Comparison of ENCODE assay signal across 12 cellular contexts in genomic region chr6:80210618-80211017, GRCh38.
DNase-seq lines count a peak whose midpoint lies in the region; ATAC-seq, FAIRE-seq and TF ChIP-seq lines count a peak whose summit lies in the region.
"Had no signal": no experiment of that assay in that cellular context is flagged by ENCODE, and none has a peak within 500 bp of the region (broad histone marks: within the 10 kb centered on the region; RNA-seq: fewer than 3 reads in every experiment).

No MANE protein-coding gene starts in this region.

- intact Hi-C loops in ascending aorta (cut with DNase I) (loop anchor here (10.0 kb wide), 1 partner anchor 1544 kb away; the partner anchor contains the start of gene TENT5A), posterior cingulate gyrus (cut with DNase I) (loop anchor here (10.0 kb wide), 1 partner anchor 394 kb away; no protein-coding TSS in a partner anchor)

- H2BK5ac ChIP-seq in mesendoderm (ENCODE audit: low read length): no peak overlapping the region

- H3K4me3 ChIP-seq in choroid plexus epithelial cell (ENCODE audit: low read depth, low read length) (no peak overlapping the region), mesendoderm (ENCODE audit: low read length) (no peak overlapping the region), ascending aorta (no peak overlapping the region)

- H3K9me3 Mint-ChIP-seq in stimulated activated naive B cell treated with anti-CD40 and anti-IgM and Interleukin-4, amounts not matched to agents 10 μg/mL and 1 μg/mL and 100 μg/mL, for 72 hours: peaks cover 0 to 3% of the 10 kb centered on the region in 2 donors

- TF ChIP-seq POLR2A in GM12891 (IDR thresholded peaks at IDR 0.05; ENCODE audit: low read depth, low read length) (no peak), H54 (IDR thresholded peaks at IDR 0.05; ENCODE audit: low read depth, low read length) (no peak)

- H4K8ac ChIP-seq in mesendoderm (ENCODE audit: low read depth, low read length): no peak overlapping the region

- H2BK15ac ChIP-seq in mesendoderm (replicated peaks; ENCODE audit: low read depth): no peak overlapping the region

- H3K36me3 Mint-ChIP-seq in stimulated activated naive B cell treated with anti-CD40 and anti-IgM and Interleukin-4, amounts not matched to agents 10 μg/mL and 1 μg/mL and 100 μg/mL, for 72 hours: peaks cover 9 to 25% of the 10 kb centered on the region in 2 donors

- H3K9ac ChIP-seq in mesendoderm (ENCODE audit: low read length): no peak overlapping the region
- H3K9ac ChIP-seq: parathyroid adenoma had no signal

- FAIRE-seq in GM12891 (lab: Jason Lieb, UNC): peak; percentile 61
- FAIRE-seq in H54 (lab: Jason Lieb, UNC): no peak

- no peak overlapping the region for H3K56ac ChIP-seq in mesendoderm (ENCODE audit: low read length)

- H3K79me1 ChIP-seq in mesendoderm (ENCODE audit: low read length): no peaks in the 10 kb centered on the region

- peaks cover 0 to 9% of the 10 kb centered on the region in 2 donors for H3K4me1 Mint-ChIP-seq in stimulated activated naive B cell treated with anti-CD40 and anti-IgM and Interleukin-4, amounts not matched to agents 10 μg/mL and 1 μg/mL and 100 μg/mL, for 72 hours

- H3K79me2 ChIP-seq in mesendoderm (ENCODE audit: control insufficient read depth, insufficient read depth, low read length): no peaks in the 10 kb centered on the region
- H3K79me2 ChIP-seq: parathyroid adenoma had no signal

- WGBS in mesendoderm (ENCODE audit: extremely low coverage, insufficient coverage, low lambda C conversion rate): no CpG with 5 or more reads among the region's 3 CpGs

- peak; percentile 60 for ATAC-seq in HG02759 (IDR thresholded peaks at IDR 0.05; ENCODE audit: unreplicated experiment)
- ATAC-seq in stimulated activated naive B cell treated with anti-CD40 and anti-IgM and Interleukin-4, amounts not matched to agents 10 μg/mL and 1 μg/mL and 100 μg/mL, for 72 hours (replicated peaks): no peak

- H3K18ac ChIP-seq in mesendoderm (ENCODE audit: low read length): no peak overlapping the region

- no peak overlapping the region for H2AK5ac ChIP-seq in mesendoderm (ENCODE audit: low read length)

- H3K27me3 ChIP-seq in mesendoderm (ENCODE audit: insufficient read depth, low read length, poor library complexity) (no peaks in the 10 kb centered on the region), ascending aorta (no peaks in the 10 kb centered on the region)

- H3K9me3 ChIP-seq in ascending aorta: no peaks in the 10 kb centered on the region

- H3K27ac ChIP-seq in mesendoderm (ENCODE audit: low read depth, low read length) (no peak overlapping the region), ascending aorta (no peak overlapping the region)
- H3K27ac ChIP-seq: parathyroid adenoma had no signal

- no peak overlapping the region for H3K4ac ChIP-seq in mesendoderm (ENCODE audit: low read depth, low read length)

- H4K5ac ChIP-seq in mesendoderm (ENCODE audit: low read length): no peak overlapping the region

- no peak overlapping the region for H3K4me2 ChIP-seq in mesendoderm (ENCODE audit: low read length)

- H3K27ac Mint-ChIP-seq in stimulated activated naive B cell treated with anti-CD40 and anti-IgM and Interleukin-4, amounts not matched to agents 10 μg/mL and 1 μg/mL and 100 μg/mL, for 72 hours: no peak overlapping the region

- no peaks in the 10 kb centered on the region for H3K4me1 ChIP-seq in mesendoderm (ENCODE audit: control insufficient read depth, low read depth, low read length)
- H3K4me1 ChIP-seq in ascending aorta: no peaks in the 10 kb centered on the region
- H3K4me1 ChIP-seq: parathyroid adenoma had no signal

- no peaks in the 10 kb centered on the region for H3K36me3 ChIP-seq in mesendoderm (ENCODE audit: control insufficient read depth, insufficient read depth, low read length)
- no peaks in the 10 kb centered on the region for H3K36me3 ChIP-seq in ascending aorta

- no peaks in the 10 kb centered on the region for H3K27me3 Mint-ChIP-seq in stimulated activated naive B cell treated with anti-CD40 and anti-IgM and Interleukin-4, amounts not matched to agents 10 μg/mL and 1 μg/mL and 100 μg/mL, for 72 hours

- no peak for DNase-seq in GM12891 (ENCODE audit: insufficient read length, low spot score)
- DNase-seq in choroid plexus epithelial cell (ENCODE audit: low read depth): peak; percentile 26
- DNase-seq in mesendoderm: peak; percentile 54
- DNase-seq in H54 (ENCODE audit: insufficient read length, low spot score): no peak
- DNase-seq in stimulated activated naive B cell treated with anti-CD40 and anti-IgM and Interleukin-4, amounts not matched to agents 10 μg/mL and 1 μg/mL and 100 μg/mL, for 72 hours: no peak
- no peak for DNase-seq in ascending aorta (ENCODE audit: low spot score in 2 of 2)
- no peak for DNase-seq in posterior cingulate gyrus
- DNase-seq: AML-193, GF-D8, NCI-H1930 had no signal

- TF ChIP-seq CTCF in choroid plexus epithelial cell (conservative IDR thresholded peaks at IDR 0.05; ENCODE audit: low read depth, low read length) (no peak), ascending aorta (IDR thresholded peaks at IDR 0.05) (no peak)

- no peak overlapping the region for H3K23ac ChIP-seq in mesendoderm (ENCODE audit: low read length)

- no peak overlapping the region for H3K4me3 Mint-ChIP-seq in stimulated activated naive B cell treated with anti-CD40 and anti-IgM and Interleukin-4, amounts not matched to agents 10 μg/mL and 1 μg/mL and 100 μg/mL, for 72 hours

- H2BK120ac ChIP-seq in mesendoderm (ENCODE audit: low read depth, low read length): no peak overlapping the region

TF ChIP-seq in GM12891, 5 proteins besides CTCF, POLR2A, EP300 and RAD21:
- TF ChIP-seq POLR2AphosphoS5 (IDR thresholded peaks at IDR 0.05; ENCODE audit: low read depth, low read length) (no peak), SPI1 (IDR thresholded peaks at IDR 0.05; ENCODE audit: low read depth, low read length) (no peak), TAF1 (IDR thresholded peaks at IDR 0.05; ENCODE audit: low read depth, low read length) (no peak), PAX5 (IDR thresholded peaks at IDR 0.05; ENCODE audit: insufficient read depth, low read length, severe bottlenecking) (no peak), POU2F2 (IDR thresholded peaks at IDR 0.05; ENCODE audit: low read depth, low read length) (no peak)

Comparison
In these comparisons a context has a peak if more than half of its experiments do, and no peak if none do; other contexts are left out.
1. DNase-seq: peak in choroid plexus epithelial cell (single experiment) and mesendoderm (single experiment); none in GM12891 (single experiment), H54 (single experiment), stimulated activated naive B cell treated with anti-CD40 and anti-IgM and Interleukin-4, amounts not matched to agents 10 μg/mL and 1 μg/mL and 100 μg/mL, for 72 hours (single experiment), ascending aorta (0 of 2) and posterior cingulate gyrus (0 of 10).